19 cellular contexts compared by ENCODE assay signal in genomic region chr3:106097817-106098410, GRCh38.
DNase-seq lines count a peak whose midpoint lies in the region; ATAC-seq, FAIRE-seq and TF ChIP-seq lines count a peak whose summit lies in the region.
"Had no signal": no experiment of that assay in that cellular context is flagged by ENCODE, and none has a peak within 500 bp of the region (broad histone marks: within the 10 kb centered on the region; RNA-seq: fewer than 3 reads in every experiment).

No MANE protein-coding gene starts in this region.

- peak overlapping the region; percentile 59; the same call in 1 of the 2 replicates for H3K18ac ChIP-seq in IMR-90 (ENCODE audit: low read depth, low read length)

- no peak overlapping the region for H2BK15ac ChIP-seq in IMR-90 (ENCODE audit: low read depth, low read length)

- H3K4me2 ChIP-seq in A549, result peak overlapping the region; percentile 31
- H3K4me2 ChIP-seq in IMR-90 (ENCODE audit: low read depth, low read length), result no peak overlapping the region; the same call in 1 of the 2 replicates
- H3K4me2 ChIP-seq: BLaER1, GM23338, KMS-11 had no signal

- 44% methylated on average over 4 of the region's 4 CpGs for WGBS in A549 (ENCODE audit: missing lambda C conversion rate)
- no CpG with 5 or more reads among the region's 4 CpGs for WGBS in IMR-90 (ENCODE audit: extremely low coverage in 2 of 2, insufficient read length in 1 of 2), 2 experiments

- no peak overlapping the region for H3K9ac ChIP-seq in IMR-90 (ENCODE audit: low read depth, low read length)
- H3K9ac ChIP-seq: BLaER1, KMS-11 had no signal

- dilution Hi-C loops in IMR-90 (cut with HindIII; ENCODE audit: low sequenced_read_pairs, unreplicated experiment), result no loop called here

- H3K23ac ChIP-seq in IMR-90 (ENCODE audit: low read depth, low read length), result no peak overlapping the region

- DNase-seq in A549 (ENCODE audit: low read depth in 1 of 2, low spot score in 1 of 2) (no peak), IMR-90 (peak; percentile 51), epidermal melanocyte (ENCODE audit: insufficient read length, low spot score) (peak; percentile 24), left lung (no peak), UCSD-AML1 (lab: John Stamatoyannopoulos, UW; ENCODE audit: unreplicated experiment) (no peak)
- no peak for DNase-seq in central memory CD4-positive, alpha-beta T cell
- DNase-seq in effector memory CD8-positive, alpha-beta T cell, result no peak
- DNase-seq: 8988T; CD8-positive, alpha-beta T cell; NCI-H1092; NCI-H146; NCI-H2081; NCI-H510A treated with DMSO at 0.1 percent for 48 hours; NCI-H82 had no signal

- H3K56ac ChIP-seq in IMR-90 (ENCODE audit: extremely low read depth, insufficient read depth, low read length), result no peak overlapping the region

- no peak overlapping the region for H4K91ac ChIP-seq in IMR-90 (ENCODE audit: insufficient read depth, low read depth, low read length)

- TF ChIP-seq POLR2A in A549 (IDR thresholded peaks at IDR 0.05; ENCODE audit: low read length) (no peak), IMR-90 (IDR thresholded peaks at IDR 0.05; ENCODE audit: low read depth, low read length) (no peak)

- H2AK9ac ChIP-seq in IMR-90 (replicated peaks; ENCODE audit: low read depth, low read length, poor library complexity), result no peak overlapping the region

- ATAC-seq in A549 (no peak), IMR-90 (ENCODE audit: low read depth) (peak; percentile 51), left lung (peak; percentile 13), HG03175 (IDR thresholded peaks at IDR 0.05; ENCODE audit: unreplicated experiment) (no peak)
- ATAC-seq in effector memory CD8-positive, alpha-beta T cell (replicated peaks), result no peak
- ATAC-seq: CD8-positive, alpha-beta T cell; GM23338; HepG2 had no signal

- peak overlapping the region in 1 of 2 experiments; percentile 41; a peak in 1 of 6 replicates for H3K27ac ChIP-seq in A549
- H3K27ac ChIP-seq in IMR-90 (ENCODE audit: insufficient read depth, low read length), result peak overlapping the region; percentile 46; the same call in 1 of the 2 replicates
- no peak overlapping the region for H3K27ac ChIP-seq in left lung
- H3K27ac ChIP-seq: BLaER1, KMS-11 had no signal

- no peak overlapping the region for H2BK20ac ChIP-seq in IMR-90 (ENCODE audit: low read depth, low read length)

- no peak for TF ChIP-seq CTCF in A549 (IDR thresholded peaks at IDR 0.05)
- TF ChIP-seq CTCF in IMR-90 (conservative IDR thresholded peaks at IDR 0.05; ENCODE audit: low read depth, low read length), result no peak
- TF ChIP-seq CTCF in left lung (IDR thresholded peaks at IDR 0.05), result no peak

- no peak overlapping the region for H2AK5ac ChIP-seq in IMR-90 (ENCODE audit: low read depth, low read length)

- H3K79me1 ChIP-seq in IMR-90 (ENCODE audit: low read depth in 1 of 2, low read length in 2 of 2), result no peaks in the 10 kb centered on the region

- H3K27me3 Mint-ChIP-seq in effector memory CD8-positive, alpha-beta T cell, result no peaks in the 10 kb centered on the region

- H4K20me1 ChIP-seq in IMR-90 (ENCODE audit: insufficient read depth, low read length), result no peaks in the 10 kb centered on the region
- H4K20me1 ChIP-seq: BLaER1 had no signal

- H3K4me3 ChIP-seq in A549 (no peak overlapping the region), IMR-90 (ENCODE audit: insufficient read depth, low read depth, low read length) (no peak overlapping the region), left lung (no peak overlapping the region)
- H3K4me3 ChIP-seq: BLaER1, GM23338 had no signal

- no peak overlapping the region for H3K4me3 Mint-ChIP-seq in effector memory CD8-positive, alpha-beta T cell
- H3K4me3 Mint-ChIP-seq: CD8-positive, alpha-beta T cell; GM23338 had no signal

- no peak for TF ChIP-seq RAD21 in A549 (conservative IDR thresholded peaks at IDR 0.05 in 1 of 2, IDR thresholded peaks at IDR 0.05 in 1 of 2)
- no peak for TF ChIP-seq RAD21 in IMR-90 (IDR thresholded peaks at IDR 0.05; ENCODE audit: low read length)

- no peaks in the 10 kb centered on the region for H3K9me1 ChIP-seq in IMR-90 (ENCODE audit: insufficient read depth, low read length)

- H2AFZ ChIP-seq in IMR-90 (replicated peaks; ENCODE audit: low read length, poor library complexity), result no peak overlapping the region
- H2AFZ ChIP-seq: GM23338 had no signal

- H2BK5ac ChIP-seq in IMR-90 (ENCODE audit: low read depth, low read length, poor library complexity, severe bottlenecking), result no peak overlapping the region

- no TSS peak for BruUV-seq in IMR-90 (replicated peaks; lab: Mats Ljungman, UMichigan)

- no peak overlapping the region for H4K8ac ChIP-seq in IMR-90 (ENCODE audit: low read depth in 2 of 2, low read length in 2 of 2)

- H4K5ac ChIP-seq in IMR-90 (ENCODE audit: low read depth, low read length), result no peak overlapping the region

- no peaks in the 10 kb centered on the region for H3K36me3 ChIP-seq in IMR-90 (ENCODE audit: control insufficient read depth, insufficient read depth, low read length)
- no peaks in the 10 kb centered on the region for H3K36me3 ChIP-seq in left lung
- H3K36me3 ChIP-seq: BLaER1 had no signal

- POLR2A ChIA-PET in A549 (lab: Yijun Ruan, JAX) (no interaction called here), IMR-90 (lab: Charles Lee; ENCODE audit: unreplicated experiment) (no interaction called here)

- peaks cover 7 to 18% of the 10 kb centered on the region in 2 donors for H3K9me3 Mint-ChIP-seq in effector memory CD8-positive, alpha-beta T cell

- H3K9me3 ChIP-seq in A549 (no peaks in the 10 kb centered on the region), IMR-90 (ENCODE audit: control insufficient read depth, insufficient read depth, low read length) (no peaks in the 10 kb centered on the region), left lung (peaks cover 0 to 5% of the 10 kb centered on the region in 2 donors)

- no peaks in the 10 kb centered on the region for H3K36me3 Mint-ChIP-seq in effector memory CD8-positive, alpha-beta T cell (ENCODE audit: insufficient read depth)

- H3K27me3 ChIP-seq in IMR-90 (ENCODE audit: control insufficient read depth, insufficient read depth, low read length) (no peaks in the 10 kb centered on the region), left lung (no peaks in the 10 kb centered on the region)
- H3K27me3 ChIP-seq: BLaER1 had no signal

- in situ Hi-C loops in IMR-90 (cut with MboI; ENCODE audit: low sequenced_read_pairs), result no loop called here

- intact Hi-C loops in IMR-90 (cut with micrococcal nuclease) (no loop called here), left lung (cut with DNase I) (no loop called here)

- no peaks in the 10 kb centered on the region for H3K4me1 Mint-ChIP-seq in effector memory CD8-positive, alpha-beta T cell (ENCODE audit: low read depth in 2 of 2)
- H3K4me1 Mint-ChIP-seq: GM23338 had no signal

- CTCF ChIA-PET in A549 (lab: Yijun Ruan, JAX), result no interaction called here
- CTCF ChIA-PET in IMR-90 (lab: Yijun Ruan, JAX), result no interaction called here

- no peak for FAIRE-seq in A549 (lab: Jason Lieb, UNC)
- FAIRE-seq: HepG2 had no signal

- no peak overlapping the region for H3K14ac ChIP-seq in IMR-90 (replicated peaks; ENCODE audit: low read depth, low read length)

- peak overlapping the region in 1 of 2 donors; percentile 12 for H3K27ac Mint-ChIP-seq in effector memory CD8-positive, alpha-beta T cell
- H3K27ac Mint-ChIP-seq: CD8-positive, alpha-beta T cell; GM23338 had no signal

- no peak overlapping the region for H2BK120ac ChIP-seq in IMR-90 (ENCODE audit: low read depth, low read length)

- no peak for TF ChIP-seq EP300 in A549 (IDR thresholded peaks at IDR 0.05)

- H3K4me1 ChIP-seq in A549 (0 out of 3 replicates have a peak, but pooled peaks cover 8% of the 10 kb centered on the region), IMR-90 (ENCODE audit: control insufficient read depth, insufficient read depth, low read length) (peaks cover 3% of the 10 kb centered on the region), left lung (no peaks in the 10 kb centered on the region)
- H3K4me1 ChIP-seq: BLaER1 had no signal

- H3K4ac ChIP-seq in IMR-90 (ENCODE audit: low read depth, low read length), result no peak overlapping the region

TF ChIP-seq in A549, 52 proteins besides CTCF, POLR2A, EP300 and RAD21 (continues in another document):
- no peak for TF ChIP-seq HES2 (IDR thresholded peaks at IDR 0.05)
- no peak for TF ChIP-seq RFX5 (IDR thresholded peaks at IDR 0.05)
- no peak for TF ChIP-seq ATOH8 (CRISPR knock-in tag; IDR thresholded peaks at IDR 0.05; ENCODE audit: low read depth)

TF ChIP-seq in IMR-90, 13 proteins besides CTCF, POLR2A, EP300 and RAD21:
- no peak for TF ChIP-seq FOS (IDR thresholded peaks at IDR 0.05; ENCODE audit: low read depth, low read length)
- no peak for TF ChIP-seq MXI1 (IDR thresholded peaks at IDR 0.05; ENCODE audit: borderline replicate concordance, low read depth, low read length)
- TF ChIP-seq MAZ (IDR thresholded peaks at IDR 0.05; ENCODE audit: borderline replicate concordance, low read depth, low read length), result no peak

Comparison
In these comparisons a context has a peak if more than half of its experiments do, and no peak if none do; other contexts are left out.
1. ATAC-seq: peak in IMR-90 (single experiment) and left lung (single experiment); none in A549 (0 of 2), effector memory CD8-positive, alpha-beta T cell (single experiment) and HG03175 (single experiment).
2. DNase-seq: peak in IMR-90 (single experiment) and epidermal melanocyte (single experiment); none in A549 (0 of 2), left lung (0 of 2), central memory CD4-positive, alpha-beta T cell (single experiment), effector memory CD8-positive, alpha-beta T cell (0 of 3) and UCSD-AML1 (single experiment).